1 cellular context compared by ENCODE assay signal in the genomic region with DNA sequence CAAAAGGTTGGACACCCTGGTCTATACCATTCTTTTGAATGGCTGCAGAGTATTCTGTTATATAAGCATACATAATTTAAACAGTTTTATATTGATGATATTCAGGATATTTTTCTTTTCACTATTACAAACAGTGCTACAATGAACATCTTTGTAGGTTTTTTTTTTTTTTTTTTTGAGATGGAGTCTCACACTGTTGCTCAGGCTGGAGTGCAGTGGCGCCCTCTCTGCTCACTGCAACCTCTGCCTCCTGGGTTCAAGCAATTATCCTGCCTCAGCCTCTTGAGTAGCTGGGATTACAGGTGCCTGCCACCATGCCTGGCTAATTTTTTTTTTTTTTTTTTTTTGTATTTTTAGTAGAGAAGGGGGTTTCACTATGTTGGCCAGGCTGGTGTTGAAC. TPM values are rescaled to one million over a fixed set of nuclear protein-coding genes. Genes with fewer than 3 reads are reported as not detected.
"Had no signal": no experiment of that assay in that cellular context is flagged by ENCODE, and none has a peak within 500 bp of the region (broad histone marks: within the 10 kb centered on the region; RNA-seq: fewer than 3 reads in every experiment).

No MANE protein-coding gene starts in this region.

RNA-seq across cellular contexts. Expression of a gene that starts 5.6 kb away (rescaled TPM):
- total RNA-seq: PC-9 had no signal
